8 cellular contexts compared by ENCODE assay signal in genomic region chr14:64702493-64703392, GRCh38. TPM values are rescaled to one million over a fixed set of nuclear protein-coding genes. Genes with fewer than 3 reads are reported as not detected.
DNase-seq lines count a peak whose midpoint lies in the region; ATAC-seq and TF ChIP-seq lines count a peak whose summit lies in the region.

No MANE protein-coding gene starts in this region.

- H3K27ac ChIP-seq in thyroid gland, result peak overlapping the region; percentile 93 to 97 (median 94)

- intact Hi-C loops in thyroid gland (cut with DNase I), result no loop called here

- H3K36me3 Mint-ChIP-seq in activated T-cell treated with anti-CD3 and anti-CD28 coated beads, Interleukin-2, amount 50 U/mL, for 24 hours (ENCODE audit: low read depth), result no peaks in the 10 kb centered on the region
- H3K36me3 Mint-ChIP-seq in activated CD4-positive, alpha-beta memory T cell treated with anti-CD3 and anti-CD28 coated beads, Interleukin-2, amount 10 ng/mL, durations not matched to agents 7 days and 5 days (ENCODE audit: low read depth), result peaks cover 23% of the 10 kb centered on the region

- no peaks in the 10 kb centered on the region for H3K9me3 Mint-ChIP-seq in activated T-cell treated with anti-CD3 and anti-CD28 coated beads, Interleukin-2, amount 50 U/mL, for 24 hours
- H3K9me3 Mint-ChIP-seq in activated CD4-positive, alpha-beta memory T cell treated with anti-CD3 and anti-CD28 coated beads, Interleukin-2, amount 10 ng/mL, durations not matched to agents 7 days and 5 days, result no peaks in the 10 kb centered on the region

- H3K9me3 ChIP-seq in thyroid gland, result no peaks in the 10 kb centered on the region

- CTCF ChIA-PET in activated CD4-positive, alpha-beta memory T cell treated with anti-CD3 and anti-CD28 coated beads, Interleukin-2, amount 10 ng/mL, durations not matched to agents 7 days and 5 days (lab: Charles Lee), result interaction anchor here (2.0 kb wide), 1 partner anchor 60 kb away, joined by 4 read pairs; no protein-coding TSS in a partner anchor

- H3K4me3 Mint-ChIP-seq in activated T-cell treated with anti-CD3 and anti-CD28 coated beads, Interleukin-2, amount 50 U/mL, for 24 hours, result peak overlapping the region; percentile 71
- H3K4me3 Mint-ChIP-seq in activated CD4-positive, alpha-beta memory T cell treated with anti-CD3 and anti-CD28 coated beads, Interleukin-2, amount 10 ng/mL, durations not matched to agents 7 days and 5 days, result peak overlapping the region; percentile 86

- no peak for ATAC-seq in GM19023 (IDR thresholded peaks at IDR 0.05; ENCODE audit: unreplicated experiment)
- no peak for ATAC-seq in HG02763 (IDR thresholded peaks at IDR 0.05; ENCODE audit: unreplicated experiment)
- ATAC-seq in HG02610 (IDR thresholded peaks at IDR 0.05; ENCODE audit: unreplicated experiment), result no peak

- peaks cover 48 to 71% of the 10 kb centered on the region in 2 donors for H3K4me1 ChIP-seq in thyroid gland

- no peak for DNase-seq in activated T-cell treated with anti-CD3 and anti-CD28 coated beads, Interleukin-2, amount 50 U/mL, for 24 hours
- DNase-seq in activated T-cell treated with anti-CD3 and anti-CD28 coated beads, Interleukin-2, amount 50 U/mL, for 48 hours, result no peak
- peak; percentile 43 for DNase-seq in activated CD4-positive, alpha-beta memory T cell treated with anti-CD3 and anti-CD28 coated beads, Interleukin-2, amount 10 ng/mL, durations not matched to agents 7 days and 5 days
- DNase-seq in islet precursor cell, result peak; percentile 94
- DNase-seq in thyroid gland, result peak; percentile 94 to 95

- POLR2A ChIA-PET in activated CD4-positive, alpha-beta memory T cell treated with anti-CD3 and anti-CD28 coated beads, Interleukin-2, amount 10 ng/mL, durations not matched to agents 7 days and 5 days (lab: Charles Lee), result interaction anchor here (1.9 to 8.9 kb wide), 6 partner anchors 9 to 56 kb away, joined by 8 to 230 read pairs (median 40); no protein-coding TSS in a partner anchor

- H3K27ac Mint-ChIP-seq in activated T-cell treated with anti-CD3 and anti-CD28 coated beads, Interleukin-2, amount 50 U/mL, for 24 hours, result no peak overlapping the region
- peak overlapping the region; percentile 74 for H3K27ac Mint-ChIP-seq in activated CD4-positive, alpha-beta memory T cell treated with anti-CD3 and anti-CD28 coated beads, Interleukin-2, amount 10 ng/mL, durations not matched to agents 7 days and 5 days

- no peak overlapping the region for H3K4me3 ChIP-seq in thyroid gland (replicated peaks in 1 of 3)

- peaks cover 41% of the 10 kb centered on the region for H3K27me3 Mint-ChIP-seq in activated T-cell treated with anti-CD3 and anti-CD28 coated beads, Interleukin-2, amount 50 U/mL, for 24 hours
- peaks cover 13% of the 10 kb centered on the region for H3K27me3 Mint-ChIP-seq in activated CD4-positive, alpha-beta memory T cell treated with anti-CD3 and anti-CD28 coated beads, Interleukin-2, amount 10 ng/mL, durations not matched to agents 7 days and 5 days

- H3K27me3 ChIP-seq in thyroid gland, result no peaks in the 10 kb centered on the region

- H3K36me3 ChIP-seq in thyroid gland, result no peaks in the 10 kb centered on the region

- peak in 1 of 2 donors; percentile 93 for TF ChIP-seq POLR2A in thyroid gland (IDR thresholded peaks at IDR 0.05)

- WGBS in thyroid gland, 2 donors, result 36 to 37% methylated on average over 25 of the region's 25 CpGs

- no peak for TF ChIP-seq CTCF in thyroid gland (IDR thresholded peaks at IDR 0.05)

- H3K4me1 Mint-ChIP-seq in activated T-cell treated with anti-CD3 and anti-CD28 coated beads, Interleukin-2, amount 50 U/mL, for 24 hours (ENCODE audit: low read depth), result peaks cover 38% of the 10 kb centered on the region
- peaks cover 80% of the 10 kb centered on the region for H3K4me1 Mint-ChIP-seq in activated CD4-positive, alpha-beta memory T cell treated with anti-CD3 and anti-CD28 coated beads, Interleukin-2, amount 10 ng/mL, durations not matched to agents 7 days and 5 days

RNA-seq across cellular contexts. Expression of gene PLEKHG3, which starts 1.5 kb away (rescaled TPM):
- 100 to 1,000 TPM; 126 to 133 TPM for total RNA-seq in activated CD4-positive, alpha-beta memory T cell treated with anti-CD3 and anti-CD28 coated beads, Interleukin-2, amount 10 ng/mL, durations not matched to agents 7 days and 5 days
- 10 to 100 TPM; 41.0 to 83.0 (median 54.6) TPM for total RNA-seq in thyroid gland

Comparison
In these comparisons a context has a peak if more than half of its experiments do, and no peak if none do; other contexts are left out.
1. DNase-seq: peak in activated CD4-positive, alpha-beta memory T cell treated with anti-CD3 and anti-CD28 coated beads, Interleukin-2, amount 10 ng/mL, durations not matched to agents 7 days and 5 days (single experiment), islet precursor cell (single experiment) and thyroid gland (2 of 2); none in activated T-cell treated with anti-CD3 and anti-CD28 coated beads, Interleukin-2, amount 50 U/mL, for 24 hours (single experiment) and activated T-cell treated with anti-CD3 and anti-CD28 coated beads, Interleukin-2, amount 50 U/mL, for 48 hours (0 of 2).